8 cellular contexts compared by ENCODE assay signal in genomic region chr16:83952587-83952939, GRCh38. TPM values are rescaled to one million over a fixed set of nuclear protein-coding genes. Genes with fewer than 3 reads are reported as not detected.
DNase-seq lines count a peak whose midpoint lies in the region; ATAC-seq and TF ChIP-seq lines count a peak whose summit lies in the region.

No MANE protein-coding gene starts in this region.

- DNase-seq in activated T-cell treated with anti-CD3 and anti-CD28 coated beads, Interleukin-2, amount 50 U/mL, for 24 hours: no peak
- DNase-seq in activated T-cell treated with anti-CD3 and anti-CD28 coated beads for 4 hours: no peak
- no peak for DNase-seq in activated naive CD8-positive, alpha-beta T cell treated with anti-CD3 and anti-CD28 coated beads, Interleukin-2, amount 10 ng/mL, durations not matched to agents 7 days and 5 days
- peak; percentile 82 for DNase-seq in left lobe of liver (ENCODE audit: low spot score)
- no peak for DNase-seq in transverse colon
- no peak for DNase-seq in NCI-H2029 treated with DMSO at 0.1 percent for 48 hours (lab: John Stamatoyannopoulos, UW)
- no peak for DNase-seq in HT-29 (ENCODE audit: low spot score)
- no peak for DNase-seq in endothelial cell (ENCODE audit: low spot score)

- no peaks in the 10 kb centered on the region for H3K9me3 Mint-ChIP-seq in activated T-cell treated with anti-CD3 and anti-CD28 coated beads, Interleukin-2, amount 50 U/mL, for 24 hours
- no peaks in the 10 kb centered on the region for H3K9me3 Mint-ChIP-seq in activated naive CD8-positive, alpha-beta T cell treated with anti-CD3 and anti-CD28 coated beads, Interleukin-2, amount 10 ng/mL, durations not matched to agents 7 days and 5 days
- no peaks in the 10 kb centered on the region for H3K9me3 Mint-ChIP-seq in endothelial cell (ENCODE audit: unreplicated experiment)

- peaks cover 14% of the 10 kb centered on the region for H3K4me1 Mint-ChIP-seq in activated T-cell treated with anti-CD3 and anti-CD28 coated beads, Interleukin-2, amount 50 U/mL, for 24 hours (ENCODE audit: low read depth)
- H3K4me1 Mint-ChIP-seq in activated naive CD8-positive, alpha-beta T cell treated with anti-CD3 and anti-CD28 coated beads, Interleukin-2, amount 10 ng/mL, durations not matched to agents 7 days and 5 days: peaks cover 8% of the 10 kb centered on the region
- H3K4me1 Mint-ChIP-seq in endothelial cell (ENCODE audit: unreplicated experiment): no peaks in the 10 kb centered on the region

- TF ChIP-seq EP300 in transverse colon (IDR thresholded peaks at IDR 0.05; ENCODE audit: low read depth): no peak

- no peaks in the 10 kb centered on the region for H3K9me3 ChIP-seq in transverse colon

- H3K27me3 ChIP-seq in transverse colon: no peaks in the 10 kb centered on the region

- H3K27ac ChIP-seq in transverse colon: peak overlapping the region; percentile 91 to 96 (median 94)

- in situ Hi-C loops in transverse colon (cut with MboI; ENCODE audit: low pct_ligation_motif_present in 1 of 4, low pct_unique_long_range_greater_than_20kb in 1 of 4, low sequenced_read_pairs in 3 of 4): loop anchor here in 3 of 4 donors (25.0 kb wide), 3 partner anchors 110 to 535 kb away; partner anchors contain the start of genes ADAD2 (in 1 of the 3) and TAF1C (in 1 of the 3)

- H3K4me3 ChIP-seq in transverse colon: peak overlapping the region in 3 of 4 donors; percentile 48 to 73 (median 48)

- H3K36me3 ChIP-seq in transverse colon: no peaks in the 10 kb centered on the region

- POLR2A ChIA-PET in activated naive CD8-positive, alpha-beta T cell treated with anti-CD3 and anti-CD28 coated beads, Interleukin-2, amount 10 ng/mL, durations not matched to agents 7 days and 5 days (lab: Charles Lee): interaction anchor here (0.6 kb wide), 1 partner anchor 143 kb away, joined by 3 read pairs; no protein-coding TSS in a partner anchor

- no peak for TF ChIP-seq POLR2A in transverse colon (IDR thresholded peaks at IDR 0.05)

- no peaks in the 10 kb centered on the region for H3K36me3 Mint-ChIP-seq in activated T-cell treated with anti-CD3 and anti-CD28 coated beads, Interleukin-2, amount 50 U/mL, for 24 hours (ENCODE audit: low read depth)
- no peaks in the 10 kb centered on the region for H3K36me3 Mint-ChIP-seq in activated naive CD8-positive, alpha-beta T cell treated with anti-CD3 and anti-CD28 coated beads, Interleukin-2, amount 10 ng/mL, durations not matched to agents 7 days and 5 days
- H3K36me3 Mint-ChIP-seq in endothelial cell (ENCODE audit: low read depth, unreplicated experiment): no peaks in the 10 kb centered on the region

- no peak for ATAC-seq in activated naive CD8-positive, alpha-beta T cell treated with anti-CD3 and anti-CD28 coated beads, Interleukin-2, amount 10 ng/mL, durations not matched to agents 7 days and 5 days (ENCODE audit: low read depth)
- ATAC-seq in left lobe of liver: peak; percentile 53

- TF ChIP-seq CTCF in transverse colon (IDR thresholded peaks at IDR 0.05): no peak
- no peak for TF ChIP-seq CTCF in endothelial cell (IDR thresholded peaks at IDR 0.05; ENCODE audit: unreplicated experiment)

- 20% methylated on average over 8 of the region's 8 CpGs; no CpG with 5 or more reads in 1 of the 2 donors for WGBS in transverse colon (ENCODE audit: low coverage in 1 of 2), 2 donors

- H3K27me3 Mint-ChIP-seq in activated T-cell treated with anti-CD3 and anti-CD28 coated beads, Interleukin-2, amount 50 U/mL, for 24 hours: peaks cover 33% of the 10 kb centered on the region
- peaks cover 9% of the 10 kb centered on the region for H3K27me3 Mint-ChIP-seq in activated naive CD8-positive, alpha-beta T cell treated with anti-CD3 and anti-CD28 coated beads, Interleukin-2, amount 10 ng/mL, durations not matched to agents 7 days and 5 days
- H3K27me3 Mint-ChIP-seq in endothelial cell (ENCODE audit: unreplicated experiment): peaks cover 13% of the 10 kb centered on the region

- peaks cover 11 to 30% (median 22%) of the 10 kb centered on the region in 4 donors for H3K4me1 ChIP-seq in transverse colon

- intact Hi-C loops in transverse colon (cut with DNase I; ENCODE audit: low total_unique reads): loop anchor here (10.0 kb wide), 1 partner anchor 128 kb away; no protein-coding TSS in a partner anchor

- peak overlapping the region; percentile 80 for H3K27ac Mint-ChIP-seq in activated T-cell treated with anti-CD3 and anti-CD28 coated beads, Interleukin-2, amount 50 U/mL, for 24 hours
- no peak overlapping the region for H3K27ac Mint-ChIP-seq in activated naive CD8-positive, alpha-beta T cell treated with anti-CD3 and anti-CD28 coated beads, Interleukin-2, amount 10 ng/mL, durations not matched to agents 7 days and 5 days
- H3K27ac Mint-ChIP-seq in endothelial cell (ENCODE audit: unreplicated experiment): no peak overlapping the region

- H3K4me3 Mint-ChIP-seq in activated T-cell treated with anti-CD3 and anti-CD28 coated beads, Interleukin-2, amount 50 U/mL, for 24 hours: no peak overlapping the region
- peak overlapping the region; percentile 83 for H3K4me3 Mint-ChIP-seq in activated naive CD8-positive, alpha-beta T cell treated with anti-CD3 and anti-CD28 coated beads, Interleukin-2, amount 10 ng/mL, durations not matched to agents 7 days and 5 days
- H3K4me3 Mint-ChIP-seq in endothelial cell (ENCODE audit: unreplicated experiment): no peak overlapping the region

RNA-seq across cellular contexts. Expression of gene OSGIN1, which starts 0.5 kb away (rescaled TPM):
- 1 to 10 TPM in 1 of 2 experiments, under 1 TPM in 1; 0.85 to 1.1 TPM for total RNA-seq in activated naive CD8-positive, alpha-beta T cell treated with anti-CD3 and anti-CD28 coated beads, Interleukin-2, amount 10 ng/mL, durations not matched to agents 7 days and 5 days
- total RNA-seq in left lobe of liver (89.4 TPM), transverse colon (10 to 100 TPM; 10.7 to 26.2 (median 16.7) TPM), endothelial cell (ENCODE audit: unreplicated experiment) (0.31 TPM)
- total RNA-seq in HT-29 (2014; rRNA removed; shearing (Covaris generic)): 14.2 and 16.1 TPM in 2 replicates

RNA-seq across cellular contexts. Expression of gene NECAB2, which starts 15.5 kb away (rescaled TPM):
- not detected for total RNA-seq in activated naive CD8-positive, alpha-beta T cell treated with anti-CD3 and anti-CD28 coated beads, Interleukin-2, amount 10 ng/mL, durations not matched to agents 7 days and 5 days
- 12.9 TPM for total RNA-seq in left lobe of liver
- under 1 TPM in 1 of 4 donors, not detected in 3; 0.41 TPM for total RNA-seq in transverse colon
- 0.10 TPM in 1 of 2 replicates, not detected in the other for total RNA-seq in HT-29 (2014; rRNA removed; shearing (Covaris generic))
- 1.2 TPM for total RNA-seq in endothelial cell (ENCODE audit: unreplicated experiment)

RNA-seq across cellular contexts. Expression of gene MLYCD, which starts 53.6 kb away (rescaled TPM):
- 1 to 10 TPM; 6.1 to 7.0 TPM for total RNA-seq in activated naive CD8-positive, alpha-beta T cell treated with anti-CD3 and anti-CD28 coated beads, Interleukin-2, amount 10 ng/mL, durations not matched to agents 7 days and 5 days
- total RNA-seq in left lobe of liver (17.1 TPM), transverse colon (10 to 100 TPM; 10.8 to 20.2 (median 13.7) TPM), endothelial cell (ENCODE audit: unreplicated experiment) (3.0 TPM)
- 3.0 and 3.1 TPM in 2 replicates for total RNA-seq in HT-29 (2014; rRNA removed; shearing (Covaris generic))
